Comparison of ENCODE assay signal across 10 cellular contexts in the genomic region with DNA sequence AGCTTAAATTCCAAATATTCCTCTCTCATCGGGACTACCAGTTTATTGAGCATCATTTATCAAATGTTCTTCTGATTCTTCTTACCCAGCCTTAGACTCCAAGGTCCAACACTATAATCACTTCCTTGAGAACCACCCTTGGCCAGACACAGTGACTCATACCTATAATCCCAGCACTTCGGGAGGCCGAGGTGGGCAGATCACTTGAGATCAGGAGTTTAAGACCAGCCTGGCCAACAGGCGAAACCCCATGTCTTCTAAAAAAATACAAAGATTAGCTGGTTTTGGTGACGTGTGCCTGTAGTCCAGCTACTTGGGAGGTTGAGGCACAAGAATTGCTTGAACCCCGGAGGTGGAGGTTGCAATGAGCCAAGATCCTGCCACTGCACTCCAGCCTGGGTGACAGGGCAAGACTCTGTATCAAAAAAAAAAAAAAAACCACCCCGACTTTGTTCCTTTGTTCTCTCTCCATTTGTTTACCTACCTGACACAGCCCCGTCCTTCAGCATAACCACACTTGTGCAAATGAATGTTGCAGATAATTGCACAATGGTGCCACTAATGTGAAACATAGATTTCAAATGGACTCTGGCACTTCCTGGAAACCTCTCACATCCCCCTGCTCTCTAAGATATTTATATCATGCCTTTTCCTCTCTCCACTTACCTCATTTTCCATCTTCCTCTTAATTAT. TPM values are rescaled to one million over a fixed set of nuclear protein-coding genes. Genes with fewer than 3 reads are reported as not detected.
DNase-seq lines count a peak whose midpoint lies in the region; ATAC-seq, FAIRE-seq and TF ChIP-seq lines count a peak whose summit lies in the region.
"Had no signal": no experiment of that assay in that cellular context is flagged by ENCODE, and none has a peak within 500 bp of the region (broad histone marks: within the 10 kb centered on the region; RNA-seq: fewer than 3 reads in every experiment).

No MANE protein-coding gene starts in this region.

- no peaks in the 10 kb centered on the region for H3K9me3 ChIP-seq in BE2C
- H3K9me3 ChIP-seq: thyroid gland had no signal

- H3K4me3 ChIP-seq in BE2C (ENCODE audit: low read depth, low read length): no peak overlapping the region
- H3K4me3 ChIP-seq: thyroid gland had no signal

- H3K36me3 ChIP-seq in BE2C: no peaks in the 10 kb centered on the region
- H3K36me3 ChIP-seq: thyroid gland had no signal

- no peak for FAIRE-seq in RCC 7860 (lab: Jason Lieb, UNC)

- DNase-seq in CD1c-positive myeloid dendritic cell (ENCODE audit: extremely low spot score) (peak; percentile 31), HT-29 (ENCODE audit: low spot score) (peak; percentile 94), OCI-M1 (lab: John Stamatoyannopoulos, UW) (peak; percentile 31), kidney tubule cell (ENCODE audit: low spot score) (peak; percentile 57), RCC 7860 (ENCODE audit: low spot score) (no peak), BE2C (no peak), NCI-H2081 treated with DMSO at 0.1 percent for 48 hours (lab: John Stamatoyannopoulos, UW) (no peak)
- DNase-seq: HCEC 1CT, thyroid gland had no signal

- no peak for ATAC-seq in GM18502 (IDR thresholded peaks at IDR 0.05; ENCODE audit: poor library complexity, unreplicated experiment)

- TF ChIP-seq CTCF in BE2C (IDR thresholded peaks at IDR 0.05; ENCODE audit: low read depth, low read length): no peak

- H3K27me3 ChIP-seq in BE2C: no peaks in the 10 kb centered on the region
- H3K27me3 ChIP-seq: thyroid gland had no signal

- no peaks in the 10 kb centered on the region for H3K4me1 ChIP-seq in BE2C
- H3K4me1 ChIP-seq: thyroid gland had no signal

RNA-seq across cellular contexts. Expression of gene LPIN2, which starts 38.9 kb away (rescaled TPM):
- total RNA-seq in HT-29 (2014; rRNA removed; shearing (Covaris generic)): 35.5 and 41.8 TPM in 2 replicates
- 3.6 TPM for polyA plus RNA-seq in BE2C (2012; ENCODE audit: insufficient read depth, insufficient read length, low read depth)

Comparison
In these comparisons a context has a peak if more than half of its experiments do, and no peak if none do; other contexts are left out.
1. DNase-seq: peak in CD1c-positive myeloid dendritic cell (single experiment), HT-29 (single experiment), OCI-M1 (single experiment) and kidney tubule cell (single experiment); none in RCC 7860 (single experiment), BE2C (single experiment) and NCI-H2081 treated with DMSO at 0.1 percent for 48 hours (single experiment).